8 cellular contexts compared by ENCODE assay signal in genomic region chr17:2084129-2084765, GRCh38. TPM values are rescaled to one million over a fixed set of nuclear protein-coding genes. Genes with fewer than 3 reads are reported as not detected.
DNase-seq lines count a peak whose midpoint lies in the region; ATAC-seq, FAIRE-seq and TF ChIP-seq lines count a peak whose summit lies in the region.

No MANE protein-coding gene starts in this region.

- H3K4me1 ChIP-seq in CD4-positive, CD25-positive, alpha-beta regulatory T cell (ENCODE audit: control insufficient read depth, insufficient read depth, low read length, poor library complexity, severe bottlenecking): peaks cover 16% of the 10 kb centered on the region
- H3K4me1 ChIP-seq in RWPE2 (ENCODE audit: insufficient read depth, poor library complexity, severe bottlenecking) (peaks cover 22% of the 10 kb centered on the region), pancreas (peaks cover 0 to 23% (median 3%) of the 10 kb centered on the region in 3 donors), endodermal cell (ENCODE audit: control insufficient read depth, insufficient read depth, low read length) (peaks cover 18% of the 10 kb centered on the region)

- H3K9ac ChIP-seq in endodermal cell (ENCODE audit: extremely low read depth, low read length, poor library complexity, severe bottlenecking): no peak overlapping the region

- peaks cover 0 to 25% (median 14%) of the 10 kb centered on the region in 4 donors for H3K4me1 Mint-ChIP-seq in CD4-positive, CD25-positive, alpha-beta regulatory T cell
- peaks cover 31% of the 10 kb centered on the region for H3K4me1 Mint-ChIP-seq in endodermal cell

- no peak for ATAC-seq in CD4-positive, CD25-positive, alpha-beta regulatory T cell (ENCODE audit: low read depth in 2 of 2)
- ATAC-seq in RWPE2 (ENCODE audit: low read depth) (peak; percentile 57), pancreas (peak in 3 of 4 donors; percentile 11 to 36 (median 34)), GM21528 (IDR thresholded peaks at IDR 0.05; ENCODE audit: low FRiP score, unreplicated experiment) (no peak)

- no peaks in the 10 kb centered on the region for H3K9me3 ChIP-seq in CD4-positive, CD25-positive, alpha-beta regulatory T cell (ENCODE audit: control insufficient read depth in 2 of 2, low read length in 2 of 2)
- H3K9me3 ChIP-seq in RWPE2 (ENCODE audit: severe bottlenecking): no peaks in the 10 kb centered on the region
- no peaks in the 10 kb centered on the region for H3K9me3 ChIP-seq in pancreas
- no peaks in the 10 kb centered on the region for H3K9me3 ChIP-seq in endodermal cell (ENCODE audit: control insufficient read depth, low read length)

- no peak for TF ChIP-seq CTCF in RWPE2 (IDR thresholded peaks at IDR 0.05; ENCODE audit: poor library complexity, severe bottlenecking)
- TF ChIP-seq CTCF in pancreas (IDR thresholded peaks at IDR 0.05): no peak
- TF ChIP-seq CTCF in endodermal cell (conservative IDR thresholded peaks at IDR 0.05): no peak

- H3K36me3 ChIP-seq in CD4-positive, CD25-positive, alpha-beta regulatory T cell (ENCODE audit: control insufficient read depth, insufficient read depth, low read length): peaks cover 37% of the 10 kb centered on the region
- peaks cover 6% of the 10 kb centered on the region for H3K36me3 ChIP-seq in RWPE2 (ENCODE audit: low read depth)
- H3K36me3 ChIP-seq in pancreas: peaks cover 0 to 13% (median 0%) of the 10 kb centered on the region in 3 donors
- H3K36me3 ChIP-seq in endodermal cell (ENCODE audit: control insufficient read depth, insufficient read depth, low read length): peaks cover 63% of the 10 kb centered on the region

- no peak overlapping the region for H3K4me3 ChIP-seq in CD4-positive, CD25-positive, alpha-beta regulatory T cell (ENCODE audit: low read depth, low read length)
- H3K4me3 ChIP-seq in RWPE2 (ENCODE audit: severe bottlenecking) (no peak overlapping the region), pancreas (no peak overlapping the region), endodermal cell (ENCODE audit: low read length) (no peak overlapping the region)

- intact Hi-C loops in pancreas (cut with DNase I): no loop called here

- no peak for DNase-seq in CD4-positive, CD25-positive, alpha-beta regulatory T cell
- DNase-seq in RWPE2 (ENCODE audit: low spot score): no peak
- peak; percentile 52 for DNase-seq in fibroblast of peridontal ligament (ENCODE audit: extremely low read depth)
- no peak for DNase-seq in pancreas
- DNase-seq in stimulated activated CD4-positive, alpha-beta T cell treated with anti-CD3 and anti-CD28 coated beads, Interleukin-4, amount 100 ng/mL, for 1 hour: no peak
- no peak for DNase-seq in stimulated activated CD8-positive, alpha-beta memory T cell treated with anti-CD3 and anti-CD28 coated beads, Interleukin-4, amount 100 ng/mL, for 48 hours
- DNase-seq in endodermal cell: no peak

- FAIRE-seq in pancreas (lab: Jason Lieb, UNC): no peak

- H3K36me3 Mint-ChIP-seq in CD4-positive, CD25-positive, alpha-beta regulatory T cell: peaks cover 59% of the 10 kb centered on the region
- peaks cover 48% of the 10 kb centered on the region for H3K36me3 Mint-ChIP-seq in endodermal cell (ENCODE audit: low read depth)

- no peaks in the 10 kb centered on the region for H3K27me3 ChIP-seq in CD4-positive, CD25-positive, alpha-beta regulatory T cell (ENCODE audit: control insufficient read depth, insufficient read depth, low read length)
- no peaks in the 10 kb centered on the region for H3K27me3 ChIP-seq in RWPE2 (ENCODE audit: insufficient read depth, poor library complexity, severe bottlenecking)
- H3K27me3 ChIP-seq in pancreas: no peaks in the 10 kb centered on the region
- no peaks in the 10 kb centered on the region for H3K27me3 ChIP-seq in endodermal cell (ENCODE audit: control insufficient read depth, insufficient read depth, low read length, poor library complexity, severe bottlenecking)

- H3K9me3 Mint-ChIP-seq in CD4-positive, CD25-positive, alpha-beta regulatory T cell: no peaks in the 10 kb centered on the region
- H3K9me3 Mint-ChIP-seq in endodermal cell: no peaks in the 10 kb centered on the region

- 80 to 81% methylated on average over 8 of the region's 8 CpGs for WGBS in pancreas, 2 donors
- 86 to 90% methylated on average over 5 to 8 of the region's 8 CpGs for WGBS in endodermal cell (ENCODE audit: insufficient coverage in 1 of 2, insufficient read length in 1 of 2), 2 experiments

- H3K4me3 Mint-ChIP-seq in CD4-positive, CD25-positive, alpha-beta regulatory T cell: no peak overlapping the region
- no peak overlapping the region for H3K4me3 Mint-ChIP-seq in endodermal cell

- peak overlapping the region in 2 of 3 donors; percentile 9 to 52 for H3K27ac Mint-ChIP-seq in CD4-positive, CD25-positive, alpha-beta regulatory T cell
- no peak overlapping the region for H3K27ac Mint-ChIP-seq in endodermal cell

- no peak overlapping the region for H3K27ac ChIP-seq in CD4-positive, CD25-positive, alpha-beta regulatory T cell (ENCODE audit: insufficient read depth, low read length, poor library complexity, severe bottlenecking)
- H3K27ac ChIP-seq in RWPE2 (ENCODE audit: poor library complexity, severe bottlenecking): peak overlapping the region; percentile 38
- peak overlapping the region; percentile 31 to 81 (median 56) for H3K27ac ChIP-seq in pancreas
- H3K27ac ChIP-seq in endodermal cell (ENCODE audit: low read depth, low read length): no peak overlapping the region

- no peaks in the 10 kb centered on the region for H3K27me3 Mint-ChIP-seq in CD4-positive, CD25-positive, alpha-beta regulatory T cell
- H3K27me3 Mint-ChIP-seq in endodermal cell (ENCODE audit: insufficient read depth): no peaks in the 10 kb centered on the region

RNA-seq across cellular contexts. Expression of gene HIC1, which starts 29.3 kb away (rescaled TPM):
- total RNA-seq in CD4-positive, CD25-positive, alpha-beta regulatory T cell: 1.3 TPM
- under 1 TPM in 3 of 4 donors, not detected in 1; 0.14 to 0.75 (median 0.54) TPM for polyA plus RNA-seq in CD4-positive, CD25-positive, alpha-beta regulatory T cell
- total RNA-seq in pancreas (10 to 100 TPM in 2 of 6 donors, 1 to 10 TPM in 4; 1.0 to 15.8 (median 3.8) TPM), endodermal cell (under 1 TPM; 0.13 to 0.57 TPM)
- polyA plus RNA-seq in pancreas: 1 to 10 TPM; 1.8 to 3.7 TPM
- polyA plus RNA-seq in endodermal cell (2013, experiment 1 of 2): 0.64 TPM
- 0.21 TPM for polyA plus RNA-seq in endodermal cell (2013, experiment 2 of 2)

RNA-seq across cellular contexts. Expression of gene OVCA2, which starts 42.4 kb away (rescaled TPM):
- total RNA-seq in CD4-positive, CD25-positive, alpha-beta regulatory T cell: 30.8 TPM
- 100 to 1,000 TPM in 1 of 4 donors, 10 to 100 TPM in 3; 64.3 to 106 (median 80.2) TPM for polyA plus RNA-seq in CD4-positive, CD25-positive, alpha-beta regulatory T cell
- total RNA-seq in pancreas (10 to 100 TPM; 10.4 to 20.5 (median 17.9) TPM), endodermal cell (10 to 100 TPM; 19.8 to 27.5 TPM)
- 10 to 100 TPM; 46.3 to 79.3 TPM for polyA plus RNA-seq in pancreas
- 24.3 TPM for polyA plus RNA-seq in endodermal cell (2013, experiment 1 of 2)
- polyA plus RNA-seq in endodermal cell (2013, experiment 2 of 2): 24.8 TPM

RNA-seq across cellular contexts. Expression of gene DPH1, which starts 54.3 kb away (rescaled TPM):
- total RNA-seq in CD4-positive, CD25-positive, alpha-beta regulatory T cell: 70.0 TPM
- 10 to 100 TPM; 32.4 to 40.4 (median 36.4) TPM for polyA plus RNA-seq in CD4-positive, CD25-positive, alpha-beta regulatory T cell
- 10 to 100 TPM; 21.8 to 37.7 (median 27.6) TPM for total RNA-seq in pancreas
- polyA plus RNA-seq in pancreas: 10 to 100 TPM; 53.3 to 74.4 TPM
- 10 to 100 TPM; 31.1 to 48.3 TPM for total RNA-seq in endodermal cell
- 34.4 TPM for polyA plus RNA-seq in endodermal cell (2013, experiment 1 of 2)
- 26.5 TPM for polyA plus RNA-seq in endodermal cell (2013, experiment 2 of 2)

RNA-seq across cellular contexts. Expression of gene RTN4RL1, which starts 59.1 kb away (rescaled TPM):
- total RNA-seq in CD4-positive, CD25-positive, alpha-beta regulatory T cell: 0.35 TPM
- polyA plus RNA-seq in CD4-positive, CD25-positive, alpha-beta regulatory T cell: under 1 TPM in 2 of 4 donors, not detected in 2; 0.14 to 0.28 TPM
- total RNA-seq in pancreas (1 to 10 TPM in 4 of 6 donors, under 1 TPM in 2; 0.93 to 3.6 (median 1.7) TPM), endodermal cell (10 to 100 TPM; 18.2 to 19.6 TPM)
- 1 to 10 TPM; 3.0 to 3.1 TPM for polyA plus RNA-seq in pancreas
- 5.4 TPM for polyA plus RNA-seq in endodermal cell (2013, experiment 1 of 2)
- 7.7 TPM for polyA plus RNA-seq in endodermal cell (2013, experiment 2 of 2)

Comparison
In these comparisons a context has a peak if more than half of its experiments do, and no peak if none do; other contexts are left out.
1. ATAC-seq: peak in RWPE2 (single experiment) and pancreas (3 of 4); none in CD4-positive, CD25-positive, alpha-beta regulatory T cell (0 of 2) and GM21528 (single experiment).
2. H3K27ac ChIP-seq: peak in RWPE2 (single experiment) and pancreas (4 of 4); none in CD4-positive, CD25-positive, alpha-beta regulatory T cell (single experiment) and endodermal cell (single experiment).